12 cellular contexts compared by ENCODE assay signal in genomic region chr12:106645074-106645421, GRCh38.
DNase-seq lines count a peak whose midpoint lies in the region; ATAC-seq and TF ChIP-seq lines count a peak whose summit lies in the region.
"Had no signal": no experiment of that assay in that cellular context is flagged by ENCODE, and none has a peak within 500 bp of the region (broad histone marks: within the 10 kb centered on the region; RNA-seq: fewer than 3 reads in every experiment).

No MANE protein-coding gene starts in this region.

- H3K4me3 Mint-ChIP-seq in neural crest cell (peak overlapping the region; percentile 66), nephron progenitor cell (no peak overlapping the region)
- H3K4me3 Mint-ChIP-seq: activated naive CD8-positive, alpha-beta T cell; CD4-positive, CD25-positive, alpha-beta regulatory T cell had no signal

- TF ChIP-seq CTCF in neural crest cell (conservative IDR thresholded peaks at IDR 0.05), result no peak
- TF ChIP-seq CTCF in nephron progenitor cell (IDR thresholded peaks at IDR 0.05), result no peak

- H3K27me3 Mint-ChIP-seq in neural crest cell (ENCODE audit: low read depth), result no peaks in the 10 kb centered on the region
- peaks cover 7% of the 10 kb centered on the region for H3K27me3 Mint-ChIP-seq in nephron progenitor cell (ENCODE audit: low read depth, poor library complexity)

- H3K27ac Mint-ChIP-seq in neural crest cell (ENCODE audit: unreplicated experiment), result peak overlapping the region; percentile 70
- H3K27ac Mint-ChIP-seq in nephron progenitor cell, result no peak overlapping the region
- H3K27ac Mint-ChIP-seq: activated naive CD8-positive, alpha-beta T cell had no signal

- ATAC-seq in HG03460 (IDR thresholded peaks at IDR 0.05; ENCODE audit: unreplicated experiment) (no peak), HG03439 (IDR thresholded peaks at IDR 0.05; ENCODE audit: unreplicated experiment) (no peak)

- H3K4me1 Mint-ChIP-seq in neural crest cell (peaks cover 52% of the 10 kb centered on the region), nephron progenitor cell (peaks cover 8% of the 10 kb centered on the region)
- H3K4me1 Mint-ChIP-seq: CD4-positive, CD25-positive, alpha-beta regulatory T cell had no signal

- DNase-seq in COLO829 (ENCODE audit: low spot score) (peak; percentile 88), NCI-H345 treated with DMSO at 0.1 percent for 48 hours (lab: John Stamatoyannopoulos, UW; ENCODE audit: unreplicated experiment) (peak; percentile 73), epidermal melanocyte (ENCODE audit: insufficient read length, low spot score) (peak; percentile 31), neural crest cell (ENCODE audit: low read depth, low spot score) (peak; percentile 29), nephron progenitor cell (no peak), AML-193 (lab: John Stamatoyannopoulos, UW) (no peak)
- DNase-seq: CD4-positive, CD25-positive, alpha-beta regulatory T cell; NCI-H187; stimulated activated CD4-positive, alpha-beta T cell treated with anti-CD3 and anti-CD28 coated beads, Interleukin-12 subunit alpha, Interleukin-12 subunit beta, amount 100 ng/mL, for 4 hours had no signal

- H3K9me3 Mint-ChIP-seq in neural crest cell (no peaks in the 10 kb centered on the region), nephron progenitor cell (no peaks in the 10 kb centered on the region)

- no peaks in the 10 kb centered on the region for H3K36me3 Mint-ChIP-seq in neural crest cell (ENCODE audit: low read depth)
- H3K36me3 Mint-ChIP-seq in nephron progenitor cell (ENCODE audit: low read depth), result no peaks in the 10 kb centered on the region
- H3K36me3 Mint-ChIP-seq: activated naive CD8-positive, alpha-beta T cell; CD4-positive, CD25-positive, alpha-beta regulatory T cell had no signal

Comparison
In these comparisons a context has a peak if more than half of its experiments do, and no peak if none do; other contexts are left out.
1. DNase-seq: peak in COLO829 (single experiment), NCI-H345 treated with DMSO at 0.1 percent for 48 hours (single experiment), epidermal melanocyte (single experiment) and neural crest cell (single experiment); none in nephron progenitor cell (single experiment) and AML-193 (0 of 2).